ENCODE assay signal across 8 cellular contexts in the genomic region with DNA sequence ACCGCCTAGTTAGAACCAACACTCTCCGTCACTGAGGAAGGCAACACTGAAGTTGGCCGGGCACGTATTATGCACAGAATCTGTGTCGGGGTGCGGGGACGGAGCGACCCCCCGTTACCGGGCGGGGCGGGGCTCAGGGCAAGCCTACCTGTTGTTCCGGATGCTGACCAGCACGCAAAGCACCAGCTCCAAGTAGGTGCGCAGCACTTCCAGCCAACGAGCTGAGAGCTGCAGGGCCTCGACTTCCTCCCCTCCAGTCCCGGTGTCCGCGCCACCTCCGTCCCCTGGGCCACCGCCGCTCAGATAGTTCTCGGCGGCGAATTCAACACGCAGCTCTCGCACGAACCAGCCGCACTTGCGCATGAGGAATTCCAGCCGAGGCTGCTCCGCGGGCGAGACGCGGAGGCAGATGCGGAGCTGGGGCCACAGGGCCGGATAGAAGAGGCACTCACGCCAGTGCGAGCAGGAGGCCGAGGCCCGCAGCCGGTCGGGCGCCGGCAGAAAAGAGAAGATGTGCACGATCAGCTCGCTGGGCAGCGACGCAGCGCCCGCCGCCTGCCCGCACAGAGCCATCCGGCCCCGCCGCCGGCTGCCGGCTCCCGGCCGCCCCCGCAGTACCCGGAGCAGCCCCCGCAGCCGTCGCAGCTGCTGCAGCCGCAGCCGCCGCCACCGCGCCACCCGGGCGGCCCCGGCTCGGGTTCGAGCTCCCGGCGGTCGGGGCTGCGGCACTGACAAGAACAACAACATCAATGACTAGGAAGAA. TPM values are rescaled to one million over a fixed set of nuclear protein-coding genes. Genes with fewer than 3 reads are reported as not detected.
DNase-seq lines count a peak whose midpoint lies in the region; ATAC-seq and TF ChIP-seq lines count a peak whose summit lies in the region.

No MANE protein-coding gene starts in this region.

- peak overlapping the region; percentile 100 for H3K27ac ChIP-seq in duodenal mucosa (ENCODE audit: low read depth, low read length)

- H3K9me3 ChIP-seq in duodenal mucosa (ENCODE audit: control insufficient read depth in 1 of 2, low read length in 2 of 2): no peaks in the 10 kb centered on the region

- H3K27ac Mint-ChIP-seq in activated CD4-positive, alpha-beta T cell treated with anti-CD3 and anti-CD28 coated beads, Interleukin-2, amount 10 ng/mL, durations not matched to agents 24 days and 14 days: peak overlapping the region; percentile 100
- peak overlapping the region; percentile 100 for H3K27ac Mint-ChIP-seq in memory B cell

- peak overlapping the region; percentile 88 to 96 for H3K9ac ChIP-seq in duodenal mucosa (ENCODE audit: low read depth in 1 of 2, low read length in 2 of 2)

- H3K4me1 ChIP-seq in duodenal mucosa (ENCODE audit: control insufficient read depth in 1 of 2, insufficient read depth in 2 of 2, low read length in 2 of 2): peaks cover 25 to 35% of the 10 kb centered on the region in 2 donors

- peak overlapping the region; percentile 98 for H3K4me3 Mint-ChIP-seq in activated CD4-positive, alpha-beta T cell treated with anti-CD3 and anti-CD28 coated beads, Interleukin-2, amount 10 ng/mL, durations not matched to agents 24 days and 14 days
- peak overlapping the region; percentile 97 for H3K4me3 Mint-ChIP-seq in memory B cell

- DNase-seq in activated CD4-positive, alpha-beta T cell treated with anti-CD3 and anti-CD28 coated beads, Interleukin-2, amount 10 ng/mL, durations not matched to agents 24 days and 14 days: peak; percentile 88
- peak; percentile 35 to 59 for DNase-seq in memory B cell (ENCODE audit: low spot score in 2 of 2)
- DNase-seq in stimulated activated CD8-positive, alpha-beta memory T cell treated with anti-CD3 and anti-CD28 coated beads, Interleukin-15, amount 100 ng/mL, for 4 hours (ENCODE audit: low read depth in 2 of 2): peak; percentile 5 to 13
- DNase-seq in NCI-H187 (lab: John Stamatoyannopoulos, UW): no peak

- peaks cover 2% of the 10 kb centered on the region for H3K36me3 Mint-ChIP-seq in activated CD4-positive, alpha-beta T cell treated with anti-CD3 and anti-CD28 coated beads, Interleukin-2, amount 10 ng/mL, durations not matched to agents 24 days and 14 days (ENCODE audit: low read depth)
- no peaks in the 10 kb centered on the region for H3K36me3 Mint-ChIP-seq in memory B cell

- H3K9me3 Mint-ChIP-seq in activated CD4-positive, alpha-beta T cell treated with anti-CD3 and anti-CD28 coated beads, Interleukin-2, amount 10 ng/mL, durations not matched to agents 24 days and 14 days: no peaks in the 10 kb centered on the region
- H3K9me3 Mint-ChIP-seq in memory B cell: no peaks in the 10 kb centered on the region

- ATAC-seq in GM21576 (IDR thresholded peaks at IDR 0.05; ENCODE audit: unreplicated experiment): peak; percentile 17
- ATAC-seq in memory B cell (ENCODE audit: low read depth): peak; percentile 6

- intact Hi-C loops in activated CD4-positive, alpha-beta T cell treated with anti-CD3 and anti-CD28 coated beads, Interleukin-2, amount 10 ng/mL, durations not matched to agents 24 days and 14 days (cut with micrococcal nuclease): loop anchor here (1.0 to 2.0 kb wide), 7 partner anchors 15 to 329 kb away; a partner anchor contains a TSS

- no peak for TF ChIP-seq RAD21 in Ishikawa (IDR thresholded peaks at IDR 0.05; ENCODE audit: low read depth)

- no peak for TF ChIP-seq EP300 in Ishikawa (IDR thresholded peaks at IDR 0.05; ENCODE audit: borderline replicate concordance)

- H3K36me3 ChIP-seq in duodenal mucosa (ENCODE audit: control insufficient read depth in 1 of 2, insufficient read depth in 2 of 2, low read length in 2 of 2): no peaks in the 10 kb centered on the region

- H3K27me3 ChIP-seq in duodenal mucosa (ENCODE audit: control insufficient read depth in 1 of 2, insufficient read depth in 2 of 2, low read length in 2 of 2): no peaks in the 10 kb centered on the region

- H3K4me3 ChIP-seq in GM08714 (ENCODE audit: low read length) (peak overlapping the region; percentile 97), duodenal mucosa (ENCODE audit: low read depth in 1 of 2, low read length in 2 of 2) (peak overlapping the region; percentile 83 to 97)

- peaks cover 38% of the 10 kb centered on the region for H3K4me1 Mint-ChIP-seq in activated CD4-positive, alpha-beta T cell treated with anti-CD3 and anti-CD28 coated beads, Interleukin-2, amount 10 ng/mL, durations not matched to agents 24 days and 14 days
- peaks cover 35% of the 10 kb centered on the region for H3K4me1 Mint-ChIP-seq in memory B cell

- no peaks in the 10 kb centered on the region for H3K27me3 Mint-ChIP-seq in activated CD4-positive, alpha-beta T cell treated with anti-CD3 and anti-CD28 coated beads, Interleukin-2, amount 10 ng/mL, durations not matched to agents 24 days and 14 days
- H3K27me3 Mint-ChIP-seq in memory B cell: no peaks in the 10 kb centered on the region

TF ChIP-seq in Ishikawa, 13 proteins besides CTCF, POLR2A, EP300 and RAD21:
- peak; percentile 65; the same call in 1 of the 2 replicates for TF ChIP-seq TAF1 (IDR thresholded peaks at IDR 0.05; ENCODE audit: low read depth)
- TF ChIP-seq, protein P1, sequence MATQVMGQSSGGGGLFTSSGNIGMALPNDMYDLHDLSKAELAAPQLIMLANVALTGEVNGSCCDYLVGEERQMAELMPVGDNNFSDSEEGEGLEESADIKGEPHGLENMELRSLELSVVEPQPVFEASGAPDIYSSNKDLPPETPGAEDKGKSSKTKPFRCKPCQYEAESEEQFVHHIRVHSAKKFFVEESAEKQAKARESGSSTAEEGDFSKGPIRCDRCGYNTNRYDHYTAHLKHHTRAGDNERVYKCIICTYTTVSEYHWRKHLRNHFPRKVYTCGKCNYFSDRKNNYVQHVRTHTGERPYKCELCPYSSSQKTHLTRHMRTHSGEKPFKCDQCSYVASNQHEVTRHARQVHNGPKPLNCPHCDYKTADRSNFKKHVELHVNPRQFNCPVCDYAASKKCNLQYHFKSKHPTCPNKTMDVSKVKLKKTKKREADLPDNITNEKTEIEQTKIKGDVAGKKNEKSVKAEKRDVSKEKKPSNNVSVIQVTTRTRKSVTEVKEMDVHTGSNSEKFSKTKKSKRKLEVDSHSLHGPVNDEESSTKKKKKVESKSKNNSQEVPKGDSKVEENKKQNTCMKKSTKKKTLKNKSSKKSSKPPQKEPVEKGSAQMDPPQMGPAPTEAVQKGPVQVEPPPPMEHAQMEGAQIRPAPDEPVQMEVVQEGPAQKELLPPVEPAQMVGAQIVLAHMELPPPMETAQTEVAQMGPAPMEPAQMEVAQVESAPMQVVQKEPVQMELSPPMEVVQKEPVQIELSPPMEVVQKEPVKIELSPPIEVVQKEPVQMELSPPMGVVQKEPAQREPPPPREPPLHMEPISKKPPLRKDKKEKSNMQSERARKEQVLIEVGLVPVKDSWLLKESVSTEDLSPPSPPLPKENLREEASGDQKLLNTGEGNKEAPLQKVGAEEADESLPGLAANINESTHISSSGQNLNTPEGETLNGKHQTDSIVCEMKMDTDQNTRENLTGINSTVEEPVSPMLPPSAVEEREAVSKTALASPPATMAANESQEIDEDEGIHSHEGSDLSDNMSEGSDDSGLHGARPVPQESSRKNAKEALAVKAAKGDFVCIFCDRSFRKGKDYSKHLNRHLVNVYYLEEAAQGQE (IDR thresholded peaks at IDR 0.05; ENCODE audit: low read depth): no peak
- TF ChIP-seq CREB1 (IDR thresholded peaks at IDR 0.05; ENCODE audit: low read depth): no peak
- no peak for TF ChIP-seq EGR1 (IDR thresholded peaks at IDR 0.05)
- TF ChIP-seq, protein P2, sequence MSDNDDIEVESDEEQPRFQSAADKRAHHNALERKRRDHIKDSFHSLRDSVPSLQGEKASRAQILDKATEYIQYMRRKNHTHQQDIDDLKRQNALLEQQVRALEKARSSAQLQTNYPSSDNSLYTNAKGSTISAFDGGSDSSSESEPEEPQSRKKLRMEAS (IDR thresholded peaks at IDR 0.05): 0 out of 2 replicates have a peak, but pooled peaks have one; percentile 12

RNA-seq across cellular contexts. Expression of a gene that starts 0.6 kb away (rescaled TPM):
- total RNA-seq in activated CD4-positive, alpha-beta T cell treated with anti-CD3 and anti-CD28 coated beads, Interleukin-2, amount 10 ng/mL, durations not matched to agents 24 days and 14 days: 17.9 and 18.9 TPM in 2 replicates

Comparison
In these comparisons a context has a peak if more than half of its experiments do, and no peak if none do; other contexts are left out.
1. DNase-seq: peak in activated CD4-positive, alpha-beta T cell treated with anti-CD3 and anti-CD28 coated beads, Interleukin-2, amount 10 ng/mL, durations not matched to agents 24 days and 14 days (single experiment), memory B cell (2 of 2) and stimulated activated CD8-positive, alpha-beta memory T cell treated with anti-CD3 and anti-CD28 coated beads, Interleukin-15, amount 100 ng/mL, for 4 hours (2 of 2); none in NCI-H187 (0 of 2).